9 cellular contexts compared by ENCODE assay signal in genomic region chr16:57479043-57479421, GRCh38. TPM values are rescaled to one million over a fixed set of nuclear protein-coding genes. Genes with fewer than 3 reads are reported as not detected.
DNase-seq lines count a peak whose midpoint lies in the region; ATAC-seq and TF ChIP-seq lines count a peak whose summit lies in the region.
"Had no signal": no experiment of that assay in that cellular context is flagged by ENCODE, and none has a peak within 500 bp of the region (broad histone marks: within the 10 kb centered on the region; RNA-seq: fewer than 3 reads in every experiment).

No MANE protein-coding gene starts in this region.

- H3K14ac ChIP-seq in IMR-90 (replicated peaks; ENCODE audit: low read depth, low read length): 0 out of 2 replicates have a peak overlapping the region, but pooled peaks have one; percentile 23
- peak overlapping the region in 1 of 2 experiments; percentile 68 for H3K14ac ChIP-seq in mesenchymal stem cell (ENCODE audit: low read length in 2 of 2)

- H3K23ac ChIP-seq in IMR-90 (ENCODE audit: low read depth, low read length) (no peak overlapping the region), mesenchymal stem cell (ENCODE audit: low read length in 2 of 2) (peak overlapping the region in 1 of 2 experiments; percentile 48)

- peaks cover 10% of the 10 kb centered on the region for H3K27me3 Mint-ChIP-seq in endodermal cell (ENCODE audit: insufficient read depth)
- no peaks in the 10 kb centered on the region for H3K27me3 Mint-ChIP-seq in activated CD4-positive, alpha-beta T cell treated with anti-CD3 and anti-CD28 coated beads, Interleukin-2, amount 10 ng/mL, durations not matched to agents 7 days and 5 days

- peaks cover 12% of the 10 kb centered on the region for H3K4me1 ChIP-seq in IMR-90 (ENCODE audit: control insufficient read depth, insufficient read depth, low read length)
- H3K4me1 ChIP-seq in endodermal cell (ENCODE audit: control insufficient read depth, insufficient read depth, low read length): peaks cover 6% of the 10 kb centered on the region
- peaks cover 59% of the 10 kb centered on the region for H3K4me1 ChIP-seq in mesenchymal stem cell (ENCODE audit: control insufficient read depth, insufficient read depth, low read depth, low read length)
- H3K4me1 ChIP-seq in suprapubic skin: peaks cover 56% of the 10 kb centered on the region

- H3K27ac Mint-ChIP-seq in endodermal cell: no peak overlapping the region
- no peak overlapping the region for H3K27ac Mint-ChIP-seq in activated CD4-positive, alpha-beta T cell treated with anti-CD3 and anti-CD28 coated beads, Interleukin-2, amount 10 ng/mL, durations not matched to agents 7 days and 5 days

- peak overlapping the region; percentile 16; the same call in 1 of the 2 replicates for H4K5ac ChIP-seq in IMR-90 (ENCODE audit: low read depth, low read length)

- H3K9me3 ChIP-seq in IMR-90 (ENCODE audit: control insufficient read depth, insufficient read depth, low read length) (no peaks in the 10 kb centered on the region), endodermal cell (ENCODE audit: control insufficient read depth, low read length) (no peaks in the 10 kb centered on the region), mesenchymal stem cell (ENCODE audit: control insufficient read depth, low read length) (no peaks in the 10 kb centered on the region), suprapubic skin (no peaks in the 10 kb centered on the region)

- no peaks in the 10 kb centered on the region for H4K20me1 ChIP-seq in IMR-90 (ENCODE audit: insufficient read depth, low read length)

- H3K36me3 ChIP-seq in IMR-90 (ENCODE audit: control insufficient read depth, insufficient read depth, low read length): peaks cover 3% of the 10 kb centered on the region; the same call in 1 of the 2 replicates
- peaks cover 6% of the 10 kb centered on the region for H3K36me3 ChIP-seq in endodermal cell (ENCODE audit: control insufficient read depth, insufficient read depth, low read length)
- peaks cover 18 to 43% of the 10 kb centered on the region in 2 experiments for H3K36me3 ChIP-seq in mesenchymal stem cell (ENCODE audit: control insufficient read depth in 1 of 2, insufficient read depth in 2 of 2, low read depth in 1 of 2, low read length in 2 of 2)
- H3K36me3 ChIP-seq in suprapubic skin: peaks cover 19% of the 10 kb centered on the region

- intact Hi-C loops in IMR-90 (cut with micrococcal nuclease): no loop called here

- no peak for TF ChIP-seq RAD21 in IMR-90 (IDR thresholded peaks at IDR 0.05; ENCODE audit: low read length)

- H2BK15ac ChIP-seq in IMR-90 (ENCODE audit: low read depth, low read length) (no peak overlapping the region), mesenchymal stem cell (ENCODE audit: low read depth, poor library complexity, severe bottlenecking) (no peak overlapping the region)

- no peak overlapping the region for H3K56ac ChIP-seq in IMR-90 (ENCODE audit: extremely low read depth, insufficient read depth, low read length)

- peak overlapping the region; percentile 86 for H2AFZ ChIP-seq in IMR-90 (replicated peaks; ENCODE audit: low read length, poor library complexity)
- H2AFZ ChIP-seq in mesenchymal stem cell (ENCODE audit: low read depth, low read length): no peak overlapping the region

- no peak overlapping the region for H2BK20ac ChIP-seq in IMR-90 (ENCODE audit: low read depth, low read length)

- POLR2A ChIA-PET in IMR-90 (lab: Charles Lee; ENCODE audit: unreplicated experiment): no interaction called here
- POLR2A ChIA-PET in activated CD4-positive, alpha-beta T cell treated with anti-CD3 and anti-CD28 coated beads, Interleukin-2, amount 10 ng/mL, durations not matched to agents 7 days and 5 days (lab: Charles Lee): no interaction called here

- H2AK9ac ChIP-seq in IMR-90 (replicated peaks; ENCODE audit: low read depth, low read length, poor library complexity): peak overlapping the region; percentile 84

- 0% methylated on average over 3 of the region's 19 CpGs; no CpG with 5 or more reads in 1 of the 2 experiments for WGBS in IMR-90 (ENCODE audit: extremely low coverage in 2 of 2, insufficient read length in 1 of 2), 2 experiments
- WGBS in endodermal cell (ENCODE audit: insufficient coverage in 1 of 2, insufficient read length in 1 of 2), 2 experiments: 41 to 46% methylated on average over 16 to 19 of the region's 19 CpGs
- WGBS in mesenchymal stem cell: 15% methylated on average over 18 of the region's 19 CpGs
- WGBS in suprapubic skin: 60% methylated on average over 8 of the region's 19 CpGs

- H2BK5ac ChIP-seq in IMR-90 (ENCODE audit: low read depth, low read length, poor library complexity, severe bottlenecking): no peak overlapping the region
- H2BK5ac ChIP-seq in mesenchymal stem cell (ENCODE audit: low read depth, low read length, poor library complexity, severe bottlenecking): no peak overlapping the region

- no peaks in the 10 kb centered on the region for H3K9me3 Mint-ChIP-seq in endodermal cell
- H3K9me3 Mint-ChIP-seq in activated CD4-positive, alpha-beta T cell treated with anti-CD3 and anti-CD28 coated beads, Interleukin-2, amount 10 ng/mL, durations not matched to agents 7 days and 5 days: no peaks in the 10 kb centered on the region

- TF ChIP-seq POLR2A in IMR-90 (IDR thresholded peaks at IDR 0.05; ENCODE audit: low read depth, low read length): no peak
- TF ChIP-seq POLR2A in suprapubic skin (IDR thresholded peaks at IDR 0.05): no peak

- H3K27me3 ChIP-seq in IMR-90 (ENCODE audit: control insufficient read depth, insufficient read depth, low read length) (no peaks in the 10 kb centered on the region), endodermal cell (ENCODE audit: control insufficient read depth, insufficient read depth, low read length, poor library complexity, severe bottlenecking) (no peaks in the 10 kb centered on the region), mesenchymal stem cell (ENCODE audit: control insufficient read depth in 1 of 2, insufficient read depth in 1 of 2, low read length in 2 of 2) (no peaks in the 10 kb centered on the region), suprapubic skin (no peaks in the 10 kb centered on the region)

- H4K8ac ChIP-seq in IMR-90 (ENCODE audit: low read depth in 2 of 2, low read length in 2 of 2) (peak overlapping the region; percentile 27 to 76; a peak in 2 of 4 replicates), mesenchymal stem cell (ENCODE audit: low read length) (peak overlapping the region; percentile 74)

- ATAC-seq in IMR-90 (ENCODE audit: low read depth): peak; percentile 6
- ATAC-seq in HG02981 (IDR thresholded peaks at IDR 0.05; ENCODE audit: unreplicated experiment): no peak

- no peak for DNase-seq in IMR-90
- DNase-seq in endodermal cell: peak; percentile 53
- no peak for DNase-seq in mesenchymal stem cell
- DNase-seq in suprapubic skin (ENCODE audit: low spot score in 2 of 2): peak in 1 of 2 donors; percentile 65
- no peak for DNase-seq in activated CD8-positive, alpha-beta memory T cell treated with anti-CD3 and anti-CD28 coated beads, Interleukin-2, amount 50 U/mL, for 48 hours
- DNase-seq in activated CD4-positive, alpha-beta T cell treated with anti-CD3 and anti-CD28 coated beads, Interleukin-2, amount 10 ng/mL, durations not matched to agents 7 days and 5 days: no peak
- DNase-seq in AML-193 (lab: John Stamatoyannopoulos, UW): no peak
- DNase-seq: stimulated activated CD4-positive, alpha-beta T cell treated with anti-CD3 and anti-CD28 coated beads, Interleukin-12 subunit alpha, Interleukin-12 subunit beta, amount 100 ng/mL, for 4 hours had no signal

- peak overlapping the region; percentile 60 for H3K4me3 Mint-ChIP-seq in endodermal cell
- no peak overlapping the region for H3K4me3 Mint-ChIP-seq in activated CD4-positive, alpha-beta T cell treated with anti-CD3 and anti-CD28 coated beads, Interleukin-2, amount 10 ng/mL, durations not matched to agents 7 days and 5 days

- H3K27ac ChIP-seq in IMR-90 (ENCODE audit: insufficient read depth, low read length) (no peak overlapping the region; the same call in 1 of the 2 replicates), endodermal cell (ENCODE audit: low read depth, low read length) (no peak overlapping the region), mesenchymal stem cell (ENCODE audit: low read length, poor library complexity, severe bottlenecking) (no peak overlapping the region), suprapubic skin (no peak overlapping the region)

- H3K4me1 Mint-ChIP-seq in endodermal cell: peaks cover 20% of the 10 kb centered on the region
- peaks cover 18% of the 10 kb centered on the region for H3K4me1 Mint-ChIP-seq in activated CD4-positive, alpha-beta T cell treated with anti-CD3 and anti-CD28 coated beads, Interleukin-2, amount 10 ng/mL, durations not matched to agents 7 days and 5 days

- no peak overlapping the region for H3K18ac ChIP-seq in IMR-90 (ENCODE audit: low read depth, low read length)
- H3K18ac ChIP-seq in mesenchymal stem cell (ENCODE audit: low read depth in 1 of 2, low read length in 2 of 2): peak overlapping the region; percentile 11 to 96

- peak overlapping the region in 1 of 2 experiments; percentile 85 for H2BK12ac ChIP-seq in mesenchymal stem cell (ENCODE audit: low read length in 2 of 2)

- H2BK120ac ChIP-seq in IMR-90 (ENCODE audit: low read depth, low read length) (no peak overlapping the region), mesenchymal stem cell (ENCODE audit: low read depth, low read length) (no peak overlapping the region)

- peaks cover 3% of the 10 kb centered on the region for H3K36me3 Mint-ChIP-seq in endodermal cell (ENCODE audit: low read depth)
- H3K36me3 Mint-ChIP-seq in activated CD4-positive, alpha-beta T cell treated with anti-CD3 and anti-CD28 coated beads, Interleukin-2, amount 10 ng/mL, durations not matched to agents 7 days and 5 days (ENCODE audit: low read depth): no peaks in the 10 kb centered on the region

- H3K4me2 ChIP-seq in IMR-90 (ENCODE audit: low read depth, low read length) (peak overlapping the region; percentile 90), mesenchymal stem cell (ENCODE audit: low read length, poor library complexity, severe bottlenecking) (peak overlapping the region; percentile 87)

- CTCF ChIA-PET in IMR-90 (lab: Yijun Ruan, JAX): no interaction called here
- CTCF ChIA-PET in activated CD4-positive, alpha-beta T cell treated with anti-CD3 and anti-CD28 coated beads, Interleukin-2, amount 10 ng/mL, durations not matched to agents 7 days and 5 days (lab: Charles Lee): interaction anchor here (1.0 to 3.2 kb wide), 5 partner anchors 8 to 40 kb away, joined by 3 to 9 read pairs (median 5); partner anchors contain the start of genes DOK4 and POLR2C

- dilution Hi-C loops in IMR-90 (cut with HindIII; ENCODE audit: low sequenced_read_pairs, unreplicated experiment): no loop called here

- H4K91ac ChIP-seq in IMR-90 (ENCODE audit: insufficient read depth, low read depth, low read length) (no peak overlapping the region), mesenchymal stem cell (ENCODE audit: low read length) (peak overlapping the region; percentile 22)

- BruUV-seq in IMR-90 (replicated peaks; lab: Mats Ljungman, UMichigan): no TSS peak

- in situ Hi-C loops in IMR-90 (cut with MboI; ENCODE audit: low sequenced_read_pairs): no loop called here

- TF ChIP-seq CTCF in IMR-90 (conservative IDR thresholded peaks at IDR 0.05; ENCODE audit: low read depth, low read length) (no peak), endodermal cell (conservative IDR thresholded peaks at IDR 0.05) (no peak), suprapubic skin (IDR thresholded peaks at IDR 0.05) (no peak)

- H3K4me3 ChIP-seq in IMR-90 (ENCODE audit: insufficient read depth, low read depth, low read length): peak overlapping the region; percentile 42
- peak overlapping the region; percentile 77 for H3K4me3 ChIP-seq in endodermal cell (ENCODE audit: low read length)
- H3K4me3 ChIP-seq in mesenchymal stem cell (ENCODE audit: insufficient read depth in 1 of 2, low read depth in 1 of 2, low read length in 2 of 2): peak overlapping the region; percentile 51 to 89
- peak overlapping the region; percentile 49 for H3K4me3 ChIP-seq in suprapubic skin

- H2AK5ac ChIP-seq in IMR-90 (ENCODE audit: low read depth, low read length) (no peak overlapping the region; the same call in 1 of the 2 replicates), mesenchymal stem cell (ENCODE audit: low read length, severe bottlenecking) (no peak overlapping the region)

- H3K4ac ChIP-seq in IMR-90 (ENCODE audit: low read depth, low read length): peak overlapping the region; percentile 36; the same call in 1 of the 2 replicates
- H3K4ac ChIP-seq in mesenchymal stem cell (ENCODE audit: low read depth in 1 of 2, low read length in 2 of 2): peak overlapping the region; percentile 29

- TF ChIP-seq EP300 in suprapubic skin (IDR thresholded peaks at IDR 0.05): no peak

- H3K9ac ChIP-seq in IMR-90 (ENCODE audit: low read depth, low read length) (peak overlapping the region; percentile 28), endodermal cell (ENCODE audit: extremely low read depth, low read length, poor library complexity, severe bottlenecking) (no peak overlapping the region), mesenchymal stem cell (ENCODE audit: low read length) (peak overlapping the region; percentile 73)

- H3K9me1 ChIP-seq in IMR-90 (ENCODE audit: insufficient read depth, low read length): no peaks in the 10 kb centered on the region

- H3K79me1 ChIP-seq in IMR-90 (ENCODE audit: low read depth in 1 of 2, low read length in 2 of 2) (peaks cover 9 to 22% of the 10 kb centered on the region in 2 experiments), mesenchymal stem cell (replicated peaks; ENCODE audit: low read length, poor library complexity, severe bottlenecking) (peaks cover 42% of the 10 kb centered on the region)

RNA-seq across cellular contexts. Expression of gene DOK4, which starts 7.3 kb away (rescaled TPM):
- total RNA-seq in IMR-90 (2012; rRNA removed): 20.3 and 22.0 TPM in 2 replicates
- 25.9 and 30.1 TPM in 2 replicates for polyA plus RNA-seq in IMR-90 (2012; rRNA removed)
- polyA plus RNA-seq in IMR-90 (2012; cell fraction: cytosol; rRNA removed): 18.4 and 29.8 TPM in 2 replicates
- 50.8 and 77.6 TPM in 2 replicates for polyA plus RNA-seq in IMR-90 (2012; cell fraction: nucleus; rRNA removed; ENCODE audit: low replicate concordance)
- total RNA-seq in endodermal cell: 10 to 100 TPM; 17.9 to 22.1 TPM
- 26.6 TPM for polyA plus RNA-seq in endodermal cell (2013, experiment 1 of 2)
- polyA plus RNA-seq in endodermal cell (2013, experiment 2 of 2): 27.8 TPM
- polyA plus RNA-seq in mesenchymal stem cell (2013, experiment 1 of 2): 29.6 TPM
- 29.7 TPM for polyA plus RNA-seq in mesenchymal stem cell (2013, experiment 2 of 2)
- total RNA-seq in suprapubic skin: 10 to 100 TPM; 29.8 to 66.8 (median 51.3) TPM
- total RNA-seq in activated CD4-positive, alpha-beta T cell treated with anti-CD3 and anti-CD28 coated beads, Interleukin-2, amount 10 ng/mL, durations not matched to agents 7 days and 5 days: 1 to 10 TPM; 2.3 to 2.7 TPM

RNA-seq across cellular contexts. Expression of gene POLR2C, which starts 16.6 kb away (rescaled TPM):
- 188 and 340 TPM in 2 replicates for total RNA-seq in IMR-90 (2012; rRNA removed)
- 136 and 137 TPM in 2 replicates for polyA plus RNA-seq in IMR-90 (2012; rRNA removed)
- polyA plus RNA-seq in IMR-90 (2012; cell fraction: cytosol; rRNA removed): 149 and 181 TPM in 2 replicates
- 110 and 114 TPM in 2 replicates for polyA plus RNA-seq in IMR-90 (2012; cell fraction: nucleus; rRNA removed; ENCODE audit: low replicate concordance)
- 10 to 100 TPM; 72.0 to 88.3 TPM for total RNA-seq in endodermal cell
- 85.1 TPM for polyA plus RNA-seq in endodermal cell (2013, experiment 1 of 2)
- polyA plus RNA-seq in endodermal cell (2013, experiment 2 of 2): 81.8 TPM
- 39.3 TPM for polyA plus RNA-seq in mesenchymal stem cell (2013, experiment 1 of 2)
- 40.0 TPM for polyA plus RNA-seq in mesenchymal stem cell (2013, experiment 2 of 2)
- total RNA-seq in suprapubic skin: 10 to 100 TPM; 65.0 to 80.3 (median 72.0) TPM
- 10 to 100 TPM; 54.0 to 55.0 TPM for total RNA-seq in activated CD4-positive, alpha-beta T cell treated with anti-CD3 and anti-CD28 coated beads, Interleukin-2, amount 10 ng/mL, durations not matched to agents 7 days and 5 days

RNA-seq across cellular contexts. Expression of gene COQ9, which starts 31.8 kb away (rescaled TPM):
- total RNA-seq in IMR-90 (2012; rRNA removed) (50.0 and 57.9 TPM in 2 replicates), endodermal cell (10 to 100 TPM; 34.5 to 38.2 TPM), suprapubic skin (10 to 100 TPM; 45.7 to 60.1 (median 48.8) TPM)
- 56.1 and 58.5 TPM in 2 replicates for polyA plus RNA-seq in IMR-90 (2012; rRNA removed)
- 43.0 and 87.4 TPM in 2 replicates for polyA plus RNA-seq in IMR-90 (2012; cell fraction: cytosol; rRNA removed)
- polyA plus RNA-seq in IMR-90 (2012; cell fraction: nucleus; rRNA removed; ENCODE audit: low replicate concordance): 64.7 and 84.2 TPM in 2 replicates
- 43.2 TPM for polyA plus RNA-seq in endodermal cell (2013, experiment 1 of 2)
- 38.7 TPM for polyA plus RNA-seq in endodermal cell (2013, experiment 2 of 2)
- polyA plus RNA-seq in mesenchymal stem cell (2013, experiment 1 of 2): 26.1 TPM
- polyA plus RNA-seq in mesenchymal stem cell (2013, experiment 2 of 2): 25.9 TPM
- total RNA-seq in activated CD4-positive, alpha-beta T cell treated with anti-CD3 and anti-CD28 coated beads, Interleukin-2, amount 10 ng/mL, durations not matched to agents 7 days and 5 days: 10 to 100 TPM; 39.8 to 41.1 TPM

RNA-seq across cellular contexts. Expression of gene CIAPIN1, which starts 31.8 kb away (rescaled TPM):
- total RNA-seq in IMR-90 (2012; rRNA removed): 42.2 and 47.7 TPM in 2 replicates
- polyA plus RNA-seq in IMR-90 (2012; rRNA removed): 40.2 and 41.6 TPM in 2 replicates
- 17.0 and 37.1 TPM in 2 replicates for polyA plus RNA-seq in IMR-90 (2012; cell fraction: cytosol; rRNA removed)
- 17.1 and 40.4 TPM in 2 replicates for polyA plus RNA-seq in IMR-90 (2012; cell fraction: nucleus; rRNA removed; ENCODE audit: low replicate concordance)
- 10 to 100 TPM; 77.5 to 87.1 TPM for total RNA-seq in endodermal cell
- polyA plus RNA-seq in endodermal cell (2013, experiment 1 of 2): 74.2 TPM
- 64.5 TPM for polyA plus RNA-seq in endodermal cell (2013, experiment 2 of 2)
- polyA plus RNA-seq in mesenchymal stem cell (2013, experiment 1 of 2): 30.8 TPM
- 33.0 TPM for polyA plus RNA-seq in mesenchymal stem cell (2013, experiment 2 of 2)
- total RNA-seq in suprapubic skin: 10 to 100 TPM; 32.2 to 40.0 (median 35.7) TPM
- 10 to 100 TPM; 45.8 to 61.8 TPM for total RNA-seq in activated CD4-positive, alpha-beta T cell treated with anti-CD3 and anti-CD28 coated beads, Interleukin-2, amount 10 ng/mL, durations not matched to agents 7 days and 5 days

RNA-seq across cellular contexts. Expression of gene CCDC102A, which starts 57.3 kb away (rescaled TPM):
- total RNA-seq in IMR-90 (2012; rRNA removed): 5.4 and 5.6 TPM in 2 replicates
- 8.5 and 11.4 TPM in 2 replicates for polyA plus RNA-seq in IMR-90 (2012; rRNA removed)
- 20.6 and 24.3 TPM in 2 replicates for polyA plus RNA-seq in IMR-90 (2012; cell fraction: cytosol; rRNA removed)
- 9.6 and 18.3 TPM in 2 replicates for polyA plus RNA-seq in IMR-90 (2012; cell fraction: nucleus; rRNA removed; ENCODE audit: low replicate concordance)
- 1 to 10 TPM; 6.7 to 9.8 TPM for total RNA-seq in endodermal cell
- 5.0 TPM for polyA plus RNA-seq in endodermal cell (2013, experiment 1 of 2)
- 5.5 TPM for polyA plus RNA-seq in endodermal cell (2013, experiment 2 of 2)
- 4.5 TPM for polyA plus RNA-seq in mesenchymal stem cell (2013, experiment 1 of 2)
- 4.8 TPM for polyA plus RNA-seq in mesenchymal stem cell (2013, experiment 2 of 2)
- 10 to 100 TPM in 1 of 4 donors, 1 to 10 TPM in 3; 7.1 to 11.5 (median 8.5) TPM for total RNA-seq in suprapubic skin
- total RNA-seq in activated CD4-positive, alpha-beta T cell treated with anti-CD3 and anti-CD28 coated beads, Interleukin-2, amount 10 ng/mL, durations not matched to agents 7 days and 5 days: 10 to 100 TPM in 1 of 2 experiments, 1 to 10 TPM in 1; 8.1 to 10.5 TPM
